ENCODE assay signal across 22 cellular contexts in genomic region chr11:32143378-32143777, GRCh38. TPM values are rescaled to one million over a fixed set of nuclear protein-coding genes. Genes with fewer than 3 reads are reported as not detected.
A peak's percentile ranks its signal among the peaks of the same experiment; 100 is the strongest.
DNase-seq lines count a peak whose midpoint lies in the region; ATAC-seq, FAIRE-seq and TF ChIP-seq lines count a peak whose summit lies in the region.
"Had no signal": no experiment of that assay in that cellular context is flagged by ENCODE, and none has a peak within 500 bp of the region (broad histone marks: within the 10 kb centered on the region; RNA-seq: fewer than 3 reads in every experiment).

No MANE protein-coding gene starts in this region.

- FAIRE-seq in HepG2 (lab: Jason Lieb, UNC), result no peak
- FAIRE-seq: A204.1, GM12891, GM18507, H54 had no signal

- H2AK5ac ChIP-seq in IMR-90 (ENCODE audit: low read depth, low read length), result no peak overlapping the region

- no peak overlapping the region for H2BK120ac ChIP-seq in IMR-90 (ENCODE audit: low read depth, low read length)

- no peaks in the 10 kb centered on the region for H3K36me3 ChIP-seq in HepG2 (replicated peaks in 1 of 2; ENCODE audit: control insufficient read depth in 1 of 2, insufficient read depth in 2 of 2, low read length in 2 of 2)
- H3K36me3 ChIP-seq in right lobe of liver, result no peaks in the 10 kb centered on the region
- no peaks in the 10 kb centered on the region for H3K36me3 ChIP-seq in IMR-90 (ENCODE audit: control insufficient read depth, insufficient read depth, low read length)
- no peaks in the 10 kb centered on the region for H3K36me3 ChIP-seq in colonic mucosa
- H3K36me3 ChIP-seq: BLaER1, HAP-1 had no signal

- BruUV-seq in HepG2 (replicated peaks; lab: Mats Ljungman, UMichigan) (no TSS peak), IMR-90 (replicated peaks; lab: Mats Ljungman, UMichigan) (no TSS peak)

- H3K27ac ChIP-seq in HepG2 (ENCODE audit: extremely low read length, insufficient read depth, low read length), result no peak overlapping the region
- H3K27ac ChIP-seq in right lobe of liver, result no peak overlapping the region
- H3K27ac ChIP-seq in IMR-90 (ENCODE audit: insufficient read depth, low read length), result no peak overlapping the region
- no peak overlapping the region for H3K27ac ChIP-seq in colonic mucosa
- H3K27ac ChIP-seq: 22Rv1, BLaER1, C4-2B had no signal

- no peak overlapping the region for H3K9ac ChIP-seq in HepG2 (ENCODE audit: insufficient read depth, low read depth, low read length)
- no peak overlapping the region for H3K9ac ChIP-seq in IMR-90 (ENCODE audit: low read depth, low read length)
- H3K9ac ChIP-seq in colonic mucosa (ENCODE audit: low read depth in 2 of 2, low read length in 2 of 2), result no peak overlapping the region
- H3K9ac ChIP-seq: BLaER1 had no signal

- H3K18ac ChIP-seq in IMR-90 (ENCODE audit: low read depth, low read length), result no peak overlapping the region

- no peak overlapping the region for H3K14ac ChIP-seq in IMR-90 (replicated peaks; ENCODE audit: low read depth, low read length)

- H3K9me3 ChIP-seq in HepG2 (ENCODE audit: low read length) (no peaks in the 10 kb centered on the region), right lobe of liver (no peaks in the 10 kb centered on the region), IMR-90 (ENCODE audit: control insufficient read depth, insufficient read depth, low read length) (no peaks in the 10 kb centered on the region), colonic mucosa (no peaks in the 10 kb centered on the region)
- H3K9me3 ChIP-seq: BLaER1, Caco-2, HAP-1 had no signal

- H2AK9ac ChIP-seq in IMR-90 (replicated peaks; ENCODE audit: low read depth, low read length, poor library complexity), result peak overlapping the region; percentile 79

- TF ChIP-seq CTCF in HepG2 (CRISPR knock-in tag; IDR thresholded peaks at IDR 0.05) (no peak), right lobe of liver (IDR thresholded peaks at IDR 0.05) (no peak), IMR-90 (conservative IDR thresholded peaks at IDR 0.05; ENCODE audit: low read depth, low read length) (no peak), fibroblast of mammary gland (conservative IDR thresholded peaks at IDR 0.05; ENCODE audit: control insufficient read depth, insufficient read depth, low read depth, low read length) (no peak), colonic mucosa (IDR thresholded peaks at IDR 0.05) (no peak)

- no peak overlapping the region for H2BK5ac ChIP-seq in IMR-90 (ENCODE audit: low read depth, low read length, poor library complexity, severe bottlenecking)

- ATAC-seq in HepG2 (no peak), right lobe of liver (no peak), IMR-90 (ENCODE audit: low read depth) (no peak), HG03342 (IDR thresholded peaks at IDR 0.05; ENCODE audit: unreplicated experiment) (no peak)
- ATAC-seq: CD8-positive, alpha-beta T cell had no signal

- intact Hi-C loops in HepG2 (cut with micrococcal nuclease; ENCODE audit: unreplicated experiment), result loop anchor here (2.0 kb wide), 1 partner anchor 23 kb away; no protein-coding TSS in a partner anchor
- intact Hi-C loops in right lobe of liver (cut with DNase I), result no loop called here
- intact Hi-C loops in IMR-90 (cut with micrococcal nuclease), result no loop called here
- intact Hi-C loops in colonic mucosa (cut with DNase I), result no loop called here

- H4K20me1 ChIP-seq in HepG2 (ENCODE audit: insufficient read depth, low read length) (no peaks in the 10 kb centered on the region), IMR-90 (ENCODE audit: insufficient read depth, low read length) (no peaks in the 10 kb centered on the region)
- H4K20me1 ChIP-seq: BLaER1 had no signal

- no peak for TF ChIP-seq EP300 in HepG2 (IDR thresholded peaks at IDR 0.05; ENCODE audit: low read depth in 2 of 2, low read length in 2 of 2)
- no peak for TF ChIP-seq EP300 in HepG2 (CRISPR knock-in tag; IDR thresholded peaks at IDR 0.05; ENCODE audit: borderline replicate concordance)

- DNase-seq in HepG2 (ENCODE audit: low spot score) (no peak), right lobe of liver (no peak), IMR-90 (no peak), fibroblast of mammary gland (ENCODE audit: low read depth) (peak; percentile 16), colonic mucosa (no peak), RPMI8226 (no peak)
- DNase-seq: Caco-2; CD4-positive, CD25-positive, alpha-beta regulatory T cell; CD8-positive, alpha-beta T cell; DMS153; DND-41; GF-D8; GOT3 had no signal

- H3K4me3 ChIP-seq in HepG2 (replicated peaks in 1 of 3; ENCODE audit: insufficient read depth in 1 of 3, low read depth in 2 of 3, low read length in 3 of 3) (no peak overlapping the region), right lobe of liver (no peak overlapping the region), IMR-90 (ENCODE audit: insufficient read depth, low read depth, low read length) (no peak overlapping the region), fibroblast of mammary gland (ENCODE audit: control insufficient read depth, low read depth, low read length) (no peak overlapping the region), colonic mucosa (no peak overlapping the region)
- H3K4me3 ChIP-seq: BLaER1, HAP-1 had no signal

- CTCF ChIA-PET in HepG2 (lab: Yijun Ruan, JAX; ENCODE audit: low intra/inter-chr PET ratio, low total read pairs), result no interaction called here
- CTCF ChIA-PET in IMR-90 (lab: Yijun Ruan, JAX), result no interaction called here

- H4K91ac ChIP-seq in IMR-90 (ENCODE audit: insufficient read depth, low read depth, low read length), result no peak overlapping the region

- in situ Hi-C loops in HepG2 (cut with HindIII; ENCODE audit: extremely low pct_ligation_motif_present, low pct_unique_long_range_greater_than_20kb) (no loop called here), IMR-90 (cut with MboI; ENCODE audit: low sequenced_read_pairs) (no loop called here)

- H3K4ac ChIP-seq in IMR-90 (ENCODE audit: low read depth, low read length), result no peak overlapping the region; the same call in 1 of the 2 replicates

- no peaks in the 10 kb centered on the region for H3K79me2 ChIP-seq in HepG2 (ENCODE audit: insufficient read depth, low read length)

- no peak overlapping the region for H4K5ac ChIP-seq in IMR-90 (ENCODE audit: low read depth, low read length)

- no peak overlapping the region for H2BK15ac ChIP-seq in IMR-90 (ENCODE audit: low read depth, low read length)

- no peak overlapping the region for H2AFZ ChIP-seq in HepG2 (ENCODE audit: low read length)
- no peak overlapping the region for H2AFZ ChIP-seq in IMR-90 (replicated peaks; ENCODE audit: low read length, poor library complexity)

- no peak overlapping the region for H2BK20ac ChIP-seq in IMR-90 (ENCODE audit: low read depth, low read length)

- dilution Hi-C loops in IMR-90 (cut with HindIII; ENCODE audit: low sequenced_read_pairs, unreplicated experiment), result no loop called here

- H3K4me2 ChIP-seq in HepG2 (ENCODE audit: low read depth, low read length) (no peak overlapping the region), IMR-90 (ENCODE audit: low read depth, low read length) (no peak overlapping the region)
- H3K4me2 ChIP-seq: BLaER1 had no signal

- WGBS in HepG2 (ENCODE audit: low lambda C conversion rate), result 51% methylated on average over 8 of the region's 8 CpGs
- WGBS in right lobe of liver (ENCODE audit: insufficient coverage, low coverage, low lambda C conversion rate, missing lambda C conversion rate), result 68% methylated on average over 8 of the region's 8 CpGs
- WGBS in IMR-90 (ENCODE audit: extremely low coverage in 2 of 2, insufficient read length in 1 of 2), 2 experiments, result 96% methylated on average over 4 of the region's 8 CpGs; no CpG with 5 or more reads in 1 of the 2 experiments

- H3K9me1 ChIP-seq in IMR-90 (ENCODE audit: insufficient read depth, low read length), result no peaks in the 10 kb centered on the region

- TF ChIP-seq POLR2A in HepG2 (IDR thresholded peaks at IDR 0.05; ENCODE audit: insufficient read depth in 1 of 2, low read depth in 2 of 2, low read length in 2 of 2) (no peak), right lobe of liver (IDR thresholded peaks at IDR 0.05) (no peak), IMR-90 (IDR thresholded peaks at IDR 0.05; ENCODE audit: low read depth, low read length) (no peak)

- H3K56ac ChIP-seq in IMR-90 (ENCODE audit: extremely low read depth, insufficient read depth, low read length), result no peak overlapping the region

- H3K27me3 ChIP-seq in HepG2 (ENCODE audit: control insufficient read depth in 1 of 2, insufficient read depth in 2 of 2, low read length in 2 of 2) (peaks cover 0 to 6% of the 10 kb centered on the region in 2 experiments; a peak in 1 of 5 replicates), right lobe of liver (no peaks in the 10 kb centered on the region), IMR-90 (ENCODE audit: control insufficient read depth, insufficient read depth, low read length) (peaks cover 2% of the 10 kb centered on the region), colonic mucosa (no peaks in the 10 kb centered on the region)
- H3K27me3 ChIP-seq: BLaER1 had no signal

- H3K23ac ChIP-seq in IMR-90 (ENCODE audit: low read depth, low read length), result no peak overlapping the region

- H4K8ac ChIP-seq in IMR-90 (ENCODE audit: low read depth in 2 of 2, low read length in 2 of 2), result no peak overlapping the region

- H3K4me1 ChIP-seq in HepG2 (ENCODE audit: insufficient read depth, low read length) (peaks cover 10% of the 10 kb centered on the region), right lobe of liver (peaks cover 0 to 9% (median 0%) of the 10 kb centered on the region in 4 donors), IMR-90 (ENCODE audit: control insufficient read depth, insufficient read depth, low read length) (no peaks in the 10 kb centered on the region), colonic mucosa (no peaks in the 10 kb centered on the region)
- H3K4me1 ChIP-seq: BLaER1, HAP-1 had no signal

- POLR2A ChIA-PET in HepG2 (lab: Yijun Ruan, JAX) (no interaction called here), IMR-90 (lab: Charles Lee; ENCODE audit: unreplicated experiment) (no interaction called here)

- TF ChIP-seq RAD21 in HepG2 (CRISPR knock-in tag; IDR thresholded peaks at IDR 0.05) (no peak), IMR-90 (IDR thresholded peaks at IDR 0.05; ENCODE audit: low read length) (no peak)

- H3K79me1 ChIP-seq in IMR-90 (ENCODE audit: low read depth in 1 of 2, low read length in 2 of 2), result no peaks in the 10 kb centered on the region

RNA-seq across cellular contexts. Expression of gene RCN1, which starts 52.5 kb away (rescaled TPM):
- total RNA-seq in HepG2 (2016; rRNA removed; fragmentation: Illumina TruSeq; extraction: Trizol), result 14.7 and 28.5 TPM in 2 replicates
- total RNA-seq in HepG2 (2016; cell fraction: cytosol; rRNA removed; fragmentation: Illumina TruSeq; extraction: Trizol; ENCODE audit: low read depth), result 6.8 and 7.7 TPM in 2 replicates
- total RNA-seq in HepG2 (2016; cell fraction: insoluble cytoplasmic fraction; rRNA removed; fragmentation: Illumina TruSeq; extraction: Trizol), result 14.2 and 26.1 TPM in 2 replicates
- 15.0 and 16.9 TPM in 2 replicates for total RNA-seq in HepG2 (2016; cell fraction: membrane; rRNA removed; fragmentation: Illumina TruSeq; extraction: Trizol)
- total RNA-seq in HepG2 (2016; cell fraction: nucleus; rRNA removed; fragmentation: Illumina TruSeq; extraction: Trizol), result 31.1 and 36.5 TPM in 2 replicates
- 21.9 and 22.0 TPM in 2 replicates for polyA plus RNA-seq in HepG2 (2011; rRNA removed)
- polyA plus RNA-seq in HepG2 (2011; cell fraction: cytosol; rRNA removed), result 13.1 and 18.6 TPM in 2 replicates
- polyA plus RNA-seq in HepG2 (2011; cell fraction: nucleus; rRNA removed), result 13.9 and 19.0 TPM in 2 replicates
- 20.0 and 36.5 TPM in 2 replicates for polyA plus RNA-seq in HepG2 (2012)
- polyA plus RNA-seq in HepG2 (2016; cell fraction: cytosol; fragmentation: Illumina TruSeq; extraction: Trizol; ENCODE audit: low read depth), result 10.1 and 12.3 TPM in 2 replicates
- polyA plus RNA-seq in HepG2 (2016; cell fraction: insoluble cytoplasmic fraction; fragmentation: Illumina TruSeq; extraction: Trizol; ENCODE audit: low read depth), result 24.9 and 25.0 TPM in 2 replicates
- 19.5 and 23.7 TPM in 2 replicates for polyA plus RNA-seq in HepG2 (2016; cell fraction: membrane; fragmentation: Illumina TruSeq; extraction: Trizol; ENCODE audit: low read depth)
- 72.9 and 82.2 TPM in 2 replicates for polyA plus RNA-seq in HepG2 (2016; cell fraction: nucleus; fragmentation: Illumina TruSeq; extraction: Trizol; ENCODE audit: insufficient read depth, low read depth)
- 7.9 and 62.4 TPM in 2 replicates for polyA minus RNA-seq in HepG2 (2011; rRNA and poly(A)+ RNA removed; ENCODE audit: low replicate concordance)
- polyA minus RNA-seq in HepG2 (2011; cell fraction: cytosol; rRNA and poly(A)+ RNA removed), result 15.3 and 17.1 TPM in 2 replicates
- polyA minus RNA-seq in HepG2 (2011; cell fraction: nucleus; rRNA and poly(A)+ RNA removed), result 18.0 and 23.4 TPM in 2 replicates
- total RNA-seq in right lobe of liver, result 10 to 100 TPM; 30.7 to 52.4 (median 37.7) TPM
- 129 and 231 TPM in 2 replicates for total RNA-seq in IMR-90 (2012; rRNA removed)
- polyA plus RNA-seq in IMR-90 (2012; rRNA removed), result 171 and 193 TPM in 2 replicates
- polyA plus RNA-seq in IMR-90 (2012; cell fraction: cytosol; rRNA removed), result 78.4 and 90.6 TPM in 2 replicates
- 40.8 and 127 TPM in 2 replicates for polyA plus RNA-seq in IMR-90 (2012; cell fraction: nucleus; rRNA removed; ENCODE audit: low replicate concordance)
- 10 to 100 TPM; 51.0 to 52.7 TPM for total RNA-seq in colonic mucosa
